1 cellular context compared by ENCODE assay signal in the genomic region with DNA sequence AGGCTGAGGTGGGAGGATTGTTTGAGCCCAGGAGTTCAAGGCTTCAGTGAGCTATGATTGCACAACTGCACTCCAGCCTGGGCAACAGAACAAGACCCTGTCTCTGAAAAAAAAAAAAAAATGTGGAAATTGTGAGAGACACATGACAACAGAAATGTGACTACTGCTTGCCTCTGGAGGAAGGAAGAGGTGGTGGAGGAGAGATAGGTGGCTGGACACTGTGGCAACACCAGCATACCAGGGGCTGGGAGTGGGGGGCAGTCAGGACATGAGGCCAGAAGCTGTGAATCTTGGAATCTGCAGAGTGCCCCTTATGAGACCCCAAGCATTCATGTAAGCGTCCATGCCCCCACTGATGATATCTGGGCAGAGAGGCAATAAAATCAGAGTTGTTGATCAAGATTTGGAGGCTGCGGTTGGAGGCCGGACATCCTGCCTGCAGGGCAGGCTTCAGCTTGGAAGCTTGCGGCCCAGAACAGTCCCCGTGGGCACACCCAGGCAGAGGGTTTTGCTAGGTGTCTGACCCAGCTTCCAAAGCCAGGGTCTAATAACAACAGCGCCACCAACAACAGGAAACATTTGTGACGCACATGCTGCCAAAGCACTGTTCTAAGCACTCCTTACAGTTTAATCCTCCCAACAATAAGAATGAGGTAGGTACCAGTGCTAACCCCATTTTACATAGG.
TF ChIP-seq lines count a peak whose summit lies in the region.

No MANE protein-coding gene starts in this region.

TF ChIP-seq in HepG2, 621 proteins besides CTCF, POLR2A, EP300 and RAD21:
- no peak for TF ChIP-seq ZNF557 (CRISPR knock-in tag; IDR thresholded peaks at IDR 0.05)
- TF ChIP-seq, protein P1, sequence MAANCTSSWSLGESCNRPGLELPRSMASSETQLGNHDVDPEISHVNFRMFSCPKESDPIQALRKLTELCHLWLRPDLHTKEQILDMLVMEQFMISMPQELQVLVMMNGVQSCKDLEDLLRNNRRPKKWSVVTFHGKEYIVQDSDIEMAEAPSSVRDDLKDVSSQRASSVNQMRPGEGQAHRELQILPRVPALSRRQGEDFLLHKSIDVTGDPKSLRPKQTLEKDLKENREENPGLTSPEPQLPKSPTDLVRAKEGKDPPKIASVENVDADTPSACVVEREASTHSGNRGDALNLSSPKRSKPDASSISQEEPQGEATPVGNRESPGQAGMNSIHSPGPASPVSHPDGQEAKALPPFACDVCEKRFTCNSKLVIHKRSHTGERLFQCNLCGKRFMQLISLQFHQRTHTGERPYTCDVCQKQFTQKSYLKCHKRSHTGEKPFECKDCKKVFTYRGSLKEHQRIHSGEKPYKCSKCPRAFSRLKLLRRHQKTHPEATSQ (CRISPR knock-in tag; IDR thresholded peaks at IDR 0.05; ENCODE audit: borderline replicate concordance): no peak
- no peak for TF ChIP-seq ELF3 (CRISPR knock-in tag; IDR thresholded peaks at IDR 0.05)
- TF ChIP-seq SOX6 (IDR thresholded peaks at IDR 0.05): no peak
- TF ChIP-seq SOX6 (CRISPR knock-in tag; IDR thresholded peaks at IDR 0.05): 0 out of 2 replicates have a peak, but pooled peaks have one; percentile 13
- TF ChIP-seq, protein P2, sequence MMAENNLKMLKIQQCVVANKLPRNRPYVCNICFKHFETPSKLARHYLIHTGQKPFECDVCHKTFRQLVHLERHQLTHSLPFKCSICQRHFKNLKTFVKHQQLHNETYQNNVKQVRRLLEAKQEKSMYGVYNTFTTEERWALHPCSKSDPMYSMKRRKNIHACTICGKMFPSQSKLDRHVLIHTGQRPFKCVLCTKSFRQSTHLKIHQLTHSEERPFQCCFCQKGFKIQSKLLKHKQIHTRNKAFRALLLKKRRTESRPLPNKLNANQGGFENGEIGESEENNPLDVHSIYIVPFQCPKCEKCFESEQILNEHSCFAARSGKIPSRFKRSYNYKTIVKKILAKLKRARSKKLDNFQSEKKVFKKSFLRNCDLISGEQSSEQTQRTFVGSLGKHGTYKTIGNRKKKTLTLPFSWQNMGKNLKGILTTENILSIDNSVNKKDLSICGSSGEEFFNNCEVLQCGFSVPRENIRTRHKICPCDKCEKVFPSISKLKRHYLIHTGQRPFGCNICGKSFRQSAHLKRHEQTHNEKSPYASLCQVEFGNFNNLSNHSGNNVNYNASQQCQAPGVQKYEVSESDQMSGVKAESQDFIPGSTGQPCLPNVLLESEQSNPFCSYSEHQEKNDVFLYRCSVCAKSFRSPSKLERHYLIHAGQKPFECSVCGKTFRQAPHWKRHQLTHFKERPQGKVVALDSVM (CRISPR knock-in tag; IDR thresholded peaks at IDR 0.05): peak; percentile 96
- TF ChIP-seq ZNF687 (CRISPR knock-in tag; IDR thresholded peaks at IDR 0.05): peak; percentile 19; the same call in 1 of the 2 replicates
- TF ChIP-seq ZNF670 (CRISPR knock-in tag; IDR thresholded peaks at IDR 0.05; ENCODE audit: borderline replicate concordance): no peak
- TF ChIP-seq, protein P3, sequence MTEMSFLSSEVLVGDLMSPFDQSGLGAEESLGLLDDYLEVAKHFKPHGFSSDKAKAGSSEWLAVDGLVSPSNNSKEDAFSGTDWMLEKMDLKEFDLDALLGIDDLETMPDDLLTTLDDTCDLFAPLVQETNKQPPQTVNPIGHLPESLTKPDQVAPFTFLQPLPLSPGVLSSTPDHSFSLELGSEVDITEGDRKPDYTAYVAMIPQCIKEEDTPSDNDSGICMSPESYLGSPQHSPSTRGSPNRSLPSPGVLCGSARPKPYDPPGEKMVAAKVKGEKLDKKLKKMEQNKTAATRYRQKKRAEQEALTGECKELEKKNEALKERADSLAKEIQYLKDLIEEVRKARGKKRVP (CRISPR knock-in tag; IDR thresholded peaks at IDR 0.05): 0 out of 4 replicates have a peak, but pooled peaks of 1 of the 2 experiments have one; percentile 13
- peak; percentile 41; the same call in 1 of the 2 replicates for TF ChIP-seq CEBPB (IDR thresholded peaks at IDR 0.05; ENCODE audit: borderline replicate concordance, low read depth, low read length)
- peak; percentile 97 for TF ChIP-seq ZNF121 (CRISPR knock-in tag; IDR thresholded peaks at IDR 0.05)
- TF ChIP-seq ZNF317 (CRISPR knock-in tag; IDR thresholded peaks at IDR 0.05): peak; percentile 96
- peak; percentile 83 for TF ChIP-seq ZNF362 (CRISPR knock-in tag; IDR thresholded peaks at IDR 0.05; ENCODE audit: borderline replicate concordance)
- TF ChIP-seq ZNF460 (CRISPR knock-in tag; IDR thresholded peaks at IDR 0.05; ENCODE audit: borderline replicate concordance): peak; percentile 59; the same call in 1 of the 2 replicates
- TF ChIP-seq CEBPG (CRISPR knock-in tag; IDR thresholded peaks at IDR 0.05): peak; percentile 75
- no peak for TF ChIP-seq SRSF9 (IDR thresholded peaks at IDR 0.05; ENCODE audit: borderline replicate concordance, insufficient read depth, low read depth, low read length, poor library complexity, severe bottlenecking)
- TF ChIP-seq ARNTL (CRISPR knock-in tag; IDR thresholded peaks at IDR 0.05): 0 out of 2 replicates have a peak, but pooled peaks have one; percentile 24
- 0 out of 2 replicates have a peak, but pooled peaks have one; percentile 25 for TF ChIP-seq RARA (CRISPR knock-in tag; IDR thresholded peaks at IDR 0.05)
- 0 out of 2 replicates have a peak, but pooled peaks have one; percentile 12 for TF ChIP-seq HNF4A (CRISPR knock-in tag; IDR thresholded peaks at IDR 0.05)
